ENCODE assay signal across 1 cellular context in the genomic region with DNA sequence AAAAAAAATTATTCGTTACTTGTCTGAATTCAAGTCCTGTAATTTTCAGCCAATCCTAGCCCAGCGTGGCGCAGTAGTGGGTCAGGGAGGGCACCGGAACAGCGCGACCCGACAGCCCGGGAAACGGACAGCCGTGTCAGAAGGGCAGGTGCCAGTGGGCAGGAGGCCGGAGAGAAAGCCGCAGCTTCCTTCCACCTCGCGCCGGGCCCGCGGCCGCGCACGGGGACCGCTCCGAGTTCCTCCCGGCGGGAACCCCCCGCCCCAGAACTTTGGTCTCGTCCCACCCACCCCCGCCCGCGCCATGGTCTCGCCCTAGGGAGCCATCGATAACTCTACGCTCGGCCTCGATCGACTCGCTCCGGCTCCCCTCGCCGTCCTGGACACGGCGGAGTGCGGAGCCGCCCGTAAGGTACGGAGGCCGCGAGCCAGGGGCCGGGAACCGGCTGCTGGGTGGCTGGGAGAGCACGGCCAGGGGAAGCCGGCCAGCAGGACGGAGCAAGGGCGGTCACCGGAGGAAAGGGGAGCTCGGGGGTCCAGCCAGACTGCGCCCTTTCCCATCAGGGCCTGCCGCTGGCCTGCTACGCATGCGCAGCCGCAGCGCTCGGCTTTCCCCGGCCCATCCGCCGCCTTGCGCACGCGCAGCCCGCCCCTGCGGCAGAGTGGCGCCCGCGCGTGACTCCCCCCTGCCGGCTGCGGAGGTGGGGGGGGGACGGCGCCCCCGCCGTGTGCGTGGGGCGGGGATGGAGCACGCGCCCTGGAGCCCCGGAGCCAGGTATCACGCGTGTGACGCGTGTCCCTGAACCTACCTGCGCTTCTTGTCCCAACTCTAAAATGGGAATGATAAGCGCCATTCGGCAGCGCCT.
TF ChIP-seq lines count a peak whose summit lies in the region.

A gene with protein sequence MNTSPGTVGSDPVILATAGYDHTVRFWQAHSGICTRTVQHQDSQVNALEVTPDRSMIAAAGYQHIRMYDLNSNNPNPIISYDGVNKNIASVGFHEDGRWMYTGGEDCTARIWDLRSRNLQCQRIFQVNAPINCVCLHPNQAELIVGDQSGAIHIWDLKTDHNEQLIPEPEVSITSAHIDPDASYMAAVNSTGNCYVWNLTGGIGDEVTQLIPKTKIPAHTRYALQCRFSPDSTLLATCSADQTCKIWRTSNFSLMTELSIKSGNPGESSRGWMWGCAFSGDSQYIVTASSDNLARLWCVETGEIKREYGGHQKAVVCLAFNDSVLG (plus strand): TSS at position 351 of the 863 bp plus-strand sequence. CDS start 632 bp downstream, outside the sequence.

TF ChIP-seq in HEK293, 187 proteins besides CTCF, POLR2A, EP300 and RAD21 (continued from another document and continues in another):
- TF ChIP-seq, protein P1, sequence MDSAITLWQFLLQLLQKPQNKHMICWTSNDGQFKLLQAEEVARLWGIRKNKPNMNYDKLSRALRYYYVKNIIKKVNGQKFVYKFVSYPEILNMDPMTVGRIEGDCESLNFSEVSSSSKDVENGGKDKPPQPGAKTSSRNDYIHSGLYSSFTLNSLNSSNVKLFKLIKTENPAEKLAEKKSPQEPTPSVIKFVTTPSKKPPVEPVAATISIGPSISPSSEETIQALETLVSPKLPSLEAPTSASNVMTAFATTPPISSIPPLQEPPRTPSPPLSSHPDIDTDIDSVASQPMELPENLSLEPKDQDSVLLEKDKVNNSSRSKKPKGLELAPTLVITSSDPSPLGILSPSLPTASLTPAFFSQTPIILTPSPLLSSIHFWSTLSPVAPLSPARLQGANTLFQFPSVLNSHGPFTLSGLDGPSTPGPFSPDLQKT (IDR thresholded peaks at IDR 0.05; ENCODE audit: borderline replicate concordance, low read depth, low read length), result no peak
- TF ChIP-seq ZNF571 (tag by site-specific recombination; IDR thresholded peaks at IDR 0.05), result no peak
- no peak for TF ChIP-seq ZFP3 (tag by site-specific recombination; IDR thresholded peaks at IDR 0.05; ENCODE audit: low read depth)
- TF ChIP-seq ZNF510 (tag by site-specific recombination; IDR thresholded peaks at IDR 0.05; ENCODE audit: insufficient replicate concordance), result no peak
- TF ChIP-seq ZNF621 (tag by site-specific recombination; IDR thresholded peaks at IDR 0.05), result no peak
- TF ChIP-seq, protein P2, sequence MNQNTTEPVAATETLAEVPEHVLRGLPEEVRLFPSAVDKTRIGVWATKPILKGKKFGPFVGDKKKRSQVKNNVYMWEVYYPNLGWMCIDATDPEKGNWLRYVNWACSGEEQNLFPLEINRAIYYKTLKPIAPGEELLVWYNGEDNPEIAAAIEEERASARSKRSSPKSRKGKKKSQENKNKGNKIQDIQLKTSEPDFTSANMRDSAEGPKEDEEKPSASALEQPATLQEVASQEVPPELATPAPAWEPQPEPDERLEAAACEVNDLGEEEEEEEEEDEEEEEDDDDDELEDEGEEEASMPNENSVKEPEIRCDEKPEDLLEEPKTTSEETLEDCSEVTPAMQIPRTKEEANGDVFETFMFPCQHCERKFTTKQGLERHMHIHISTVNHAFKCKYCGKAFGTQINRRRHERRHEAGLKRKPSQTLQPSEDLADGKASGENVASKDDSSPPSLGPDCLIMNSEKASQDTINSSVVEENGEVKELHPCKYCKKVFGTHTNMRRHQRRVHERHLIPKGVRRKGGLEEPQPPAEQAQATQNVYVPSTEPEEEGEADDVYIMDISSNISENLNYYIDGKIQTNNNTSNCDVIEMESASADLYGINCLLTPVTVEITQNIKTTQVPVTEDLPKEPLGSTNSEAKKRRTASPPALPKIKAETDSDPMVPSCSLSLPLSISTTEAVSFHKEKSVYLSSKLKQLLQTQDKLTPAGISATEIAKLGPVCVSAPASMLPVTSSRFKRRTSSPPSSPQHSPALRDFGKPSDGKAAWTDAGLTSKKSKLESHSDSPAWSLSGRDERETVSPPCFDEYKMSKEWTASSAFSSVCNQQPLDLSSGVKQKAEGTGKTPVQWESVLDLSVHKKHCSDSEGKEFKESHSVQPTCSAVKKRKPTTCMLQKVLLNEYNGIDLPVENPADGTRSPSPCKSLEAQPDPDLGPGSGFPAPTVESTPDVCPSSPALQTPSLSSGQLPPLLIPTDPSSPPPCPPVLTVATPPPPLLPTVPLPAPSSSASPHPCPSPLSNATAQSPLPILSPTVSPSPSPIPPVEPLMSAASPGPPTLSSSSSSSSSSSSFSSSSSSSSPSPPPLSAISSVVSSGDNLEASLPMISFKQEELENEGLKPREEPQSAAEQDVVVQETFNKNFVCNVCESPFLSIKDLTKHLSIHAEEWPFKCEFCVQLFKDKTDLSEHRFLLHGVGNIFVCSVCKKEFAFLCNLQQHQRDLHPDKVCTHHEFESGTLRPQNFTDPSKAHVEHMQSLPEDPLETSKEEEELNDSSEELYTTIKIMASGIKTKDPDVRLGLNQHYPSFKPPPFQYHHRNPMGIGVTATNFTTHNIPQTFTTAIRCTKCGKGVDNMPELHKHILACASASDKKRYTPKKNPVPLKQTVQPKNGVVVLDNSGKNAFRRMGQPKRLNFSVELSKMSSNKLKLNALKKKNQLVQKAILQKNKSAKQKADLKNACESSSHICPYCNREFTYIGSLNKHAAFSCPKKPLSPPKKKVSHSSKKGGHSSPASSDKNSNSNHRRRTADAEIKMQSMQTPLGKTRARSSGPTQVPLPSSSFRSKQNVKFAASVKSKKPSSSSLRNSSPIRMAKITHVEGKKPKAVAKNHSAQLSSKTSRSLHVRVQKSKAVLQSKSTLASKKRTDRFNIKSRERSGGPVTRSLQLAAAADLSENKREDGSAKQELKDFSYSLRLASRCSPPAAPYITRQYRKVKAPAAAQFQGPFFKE (tag by site-specific recombination; IDR thresholded peaks at IDR 0.05; ENCODE audit: borderline replicate concordance), result no peak
- TF ChIP-seq HOXA7 (CRISPR knock-in tag; IDR thresholded peaks at IDR 0.05; ENCODE audit: borderline replicate concordance), result no peak
- no peak for TF ChIP-seq ZNF426 (tag by site-specific recombination; IDR thresholded peaks at IDR 0.05)
- TF ChIP-seq KLF10 (tag by site-specific recombination; IDR thresholded peaks at IDR 0.05), result no peak
- no peak for TF ChIP-seq ZNF670 (tag by site-specific recombination; IDR thresholded peaks at IDR 0.05; ENCODE audit: low read depth)
- no peak for TF ChIP-seq ZNF768 (tag by site-specific recombination; IDR thresholded peaks at IDR 0.05)
- no peak; the same call in 1 of the 2 replicates for TF ChIP-seq ZBTB21 (tag by site-specific recombination; IDR thresholded peaks at IDR 0.05)
- no peak; the same call in 1 of the 2 replicates for TF ChIP-seq TRIM28 (IDR thresholded peaks at IDR 0.05; ENCODE audit: borderline replicate concordance, low read length)
- TF ChIP-seq SETDB1 (IDR thresholded peaks at IDR 0.05; ENCODE audit: insufficient read length, low read length), result no peak
- TF ChIP-seq ZFP41 (tag by site-specific recombination; IDR thresholded peaks at IDR 0.05; ENCODE audit: borderline replicate concordance), result no peak
- TF ChIP-seq KLF17 (tag by site-specific recombination; IDR thresholded peaks at IDR 0.05), result peak; percentile 88
- no peak for TF ChIP-seq ZNF16 (tag by site-specific recombination; IDR thresholded peaks at IDR 0.05; ENCODE audit: low read depth)
- TF ChIP-seq ZNF202 (tag by site-specific recombination; IDR thresholded peaks at IDR 0.05; ENCODE audit: borderline replicate concordance), result no peak
- no peak; the same call in 1 of the 2 replicates for TF ChIP-seq SALL2 (tag by site-specific recombination; IDR thresholded peaks at IDR 0.05; ENCODE audit: borderline replicate concordance)
- TF ChIP-seq ZNF610 (tag by site-specific recombination; IDR thresholded peaks at IDR 0.05; ENCODE audit: borderline replicate concordance), result no peak
- TF ChIP-seq MZF1 (tag by site-specific recombination; IDR thresholded peaks at IDR 0.05; ENCODE audit: borderline replicate concordance), result no peak
- TF ChIP-seq ZSCAN4 (tag by site-specific recombination; IDR thresholded peaks at IDR 0.05), result no peak
- no peak for TF ChIP-seq ZNF830 (tag by site-specific recombination; IDR thresholded peaks at IDR 0.05; ENCODE audit: low read depth)
- TF ChIP-seq ZNF114 (tag by site-specific recombination; IDR thresholded peaks at IDR 0.05), result no peak
- TF ChIP-seq KLF1 (tag by site-specific recombination; IDR thresholded peaks at IDR 0.05), result peak; percentile 42; the same call in 1 of the 2 replicates
- no peak for TF ChIP-seq ZNF184 (tag by site-specific recombination; IDR thresholded peaks at IDR 0.05)
- no peak; the same call in 1 of the 2 replicates for TF ChIP-seq ZFP37 (tag by site-specific recombination; IDR thresholded peaks at IDR 0.05)
- 0 out of 2 replicates have a peak, but pooled peaks have one; percentile 9 for TF ChIP-seq YY1 (tag by site-specific recombination; IDR thresholded peaks at IDR 0.05)
- TF ChIP-seq, protein P3, sequence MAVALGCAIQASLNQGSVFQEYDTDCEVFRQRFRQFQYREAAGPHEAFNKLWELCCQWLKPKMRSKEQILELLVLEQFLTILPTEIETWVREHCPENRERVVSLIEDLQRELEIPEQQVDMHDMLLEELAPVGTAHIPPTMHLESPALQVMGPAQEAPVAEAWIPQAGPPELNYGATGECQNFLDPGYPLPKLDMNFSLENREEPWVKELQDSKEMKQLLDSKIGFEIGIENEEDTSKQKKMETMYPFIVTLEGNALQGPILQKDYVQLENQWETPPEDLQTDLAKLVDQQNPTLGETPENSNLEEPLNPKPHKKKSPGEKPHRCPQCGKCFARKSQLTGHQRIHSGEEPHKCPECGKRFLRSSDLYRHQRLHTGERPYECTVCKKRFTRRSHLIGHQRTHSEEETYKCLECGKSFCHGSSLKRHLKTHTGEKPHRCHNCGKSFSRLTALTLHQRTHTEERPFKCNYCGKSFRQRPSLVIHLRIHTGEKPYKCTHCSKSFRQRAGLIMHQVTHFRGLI (tag by site-specific recombination; IDR thresholded peaks at IDR 0.05), result no peak
- TF ChIP-seq PRDM1 (tag by site-specific recombination; IDR thresholded peaks at IDR 0.05), result no peak
- TF ChIP-seq ZNF704 (tag by site-specific recombination; IDR thresholded peaks at IDR 0.05), result no peak
- TF ChIP-seq, protein P4, sequence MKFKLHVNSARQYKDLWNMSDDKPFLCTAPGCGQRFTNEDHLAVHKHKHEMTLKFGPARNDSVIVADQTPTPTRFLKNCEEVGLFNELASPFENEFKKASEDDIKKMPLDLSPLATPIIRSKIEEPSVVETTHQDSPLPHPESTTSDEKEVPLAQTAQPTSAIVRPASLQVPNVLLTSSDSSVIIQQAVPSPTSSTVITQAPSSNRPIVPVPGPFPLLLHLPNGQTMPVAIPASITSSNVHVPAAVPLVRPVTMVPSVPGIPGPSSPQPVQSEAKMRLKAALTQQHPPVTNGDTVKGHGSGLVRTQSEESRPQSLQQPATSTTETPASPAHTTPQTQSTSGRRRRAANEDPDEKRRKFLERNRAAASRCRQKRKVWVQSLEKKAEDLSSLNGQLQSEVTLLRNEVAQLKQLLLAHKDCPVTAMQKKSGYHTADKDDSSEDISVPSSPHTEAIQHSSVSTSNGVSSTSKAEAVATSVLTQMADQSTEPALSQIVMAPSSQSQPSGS (tag by site-specific recombination; IDR thresholded peaks at IDR 0.05; ENCODE audit: low read depth), result no peak
- TF ChIP-seq ZNF792 (tag by site-specific recombination; IDR thresholded peaks at IDR 0.05), result no peak
- TF ChIP-seq, protein P5, sequence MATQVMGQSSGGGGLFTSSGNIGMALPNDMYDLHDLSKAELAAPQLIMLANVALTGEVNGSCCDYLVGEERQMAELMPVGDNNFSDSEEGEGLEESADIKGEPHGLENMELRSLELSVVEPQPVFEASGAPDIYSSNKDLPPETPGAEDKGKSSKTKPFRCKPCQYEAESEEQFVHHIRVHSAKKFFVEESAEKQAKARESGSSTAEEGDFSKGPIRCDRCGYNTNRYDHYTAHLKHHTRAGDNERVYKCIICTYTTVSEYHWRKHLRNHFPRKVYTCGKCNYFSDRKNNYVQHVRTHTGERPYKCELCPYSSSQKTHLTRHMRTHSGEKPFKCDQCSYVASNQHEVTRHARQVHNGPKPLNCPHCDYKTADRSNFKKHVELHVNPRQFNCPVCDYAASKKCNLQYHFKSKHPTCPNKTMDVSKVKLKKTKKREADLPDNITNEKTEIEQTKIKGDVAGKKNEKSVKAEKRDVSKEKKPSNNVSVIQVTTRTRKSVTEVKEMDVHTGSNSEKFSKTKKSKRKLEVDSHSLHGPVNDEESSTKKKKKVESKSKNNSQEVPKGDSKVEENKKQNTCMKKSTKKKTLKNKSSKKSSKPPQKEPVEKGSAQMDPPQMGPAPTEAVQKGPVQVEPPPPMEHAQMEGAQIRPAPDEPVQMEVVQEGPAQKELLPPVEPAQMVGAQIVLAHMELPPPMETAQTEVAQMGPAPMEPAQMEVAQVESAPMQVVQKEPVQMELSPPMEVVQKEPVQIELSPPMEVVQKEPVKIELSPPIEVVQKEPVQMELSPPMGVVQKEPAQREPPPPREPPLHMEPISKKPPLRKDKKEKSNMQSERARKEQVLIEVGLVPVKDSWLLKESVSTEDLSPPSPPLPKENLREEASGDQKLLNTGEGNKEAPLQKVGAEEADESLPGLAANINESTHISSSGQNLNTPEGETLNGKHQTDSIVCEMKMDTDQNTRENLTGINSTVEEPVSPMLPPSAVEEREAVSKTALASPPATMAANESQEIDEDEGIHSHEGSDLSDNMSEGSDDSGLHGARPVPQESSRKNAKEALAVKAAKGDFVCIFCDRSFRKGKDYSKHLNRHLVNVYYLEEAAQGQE (tag by site-specific recombination; IDR thresholded peaks at IDR 0.05), result no peak
- peak; percentile 31; the same call in 1 of the 2 replicates for TF ChIP-seq ZNF10 (tag by site-specific recombination; IDR thresholded peaks at IDR 0.05)
- TF ChIP-seq ZNF302 (tag by site-specific recombination; IDR thresholded peaks at IDR 0.05; ENCODE audit: low read depth), result no peak
- TF ChIP-seq ZNF48 (tag by site-specific recombination; IDR thresholded peaks at IDR 0.05), result no peak
